In genomic region chr2:219229375-219230200, GRCh38 we compare ENCODE assay signal across 8 cellular contexts. TPM values are rescaled to one million over a fixed set of nuclear protein-coding genes. Genes with fewer than 3 reads are reported as not detected.
A peak's percentile ranks its signal among the peaks of the same experiment; 100 is the strongest.
DNase-seq lines count a peak whose midpoint lies in the region; ATAC-seq and TF ChIP-seq lines count a peak whose summit lies in the region.

A gene with protein sequence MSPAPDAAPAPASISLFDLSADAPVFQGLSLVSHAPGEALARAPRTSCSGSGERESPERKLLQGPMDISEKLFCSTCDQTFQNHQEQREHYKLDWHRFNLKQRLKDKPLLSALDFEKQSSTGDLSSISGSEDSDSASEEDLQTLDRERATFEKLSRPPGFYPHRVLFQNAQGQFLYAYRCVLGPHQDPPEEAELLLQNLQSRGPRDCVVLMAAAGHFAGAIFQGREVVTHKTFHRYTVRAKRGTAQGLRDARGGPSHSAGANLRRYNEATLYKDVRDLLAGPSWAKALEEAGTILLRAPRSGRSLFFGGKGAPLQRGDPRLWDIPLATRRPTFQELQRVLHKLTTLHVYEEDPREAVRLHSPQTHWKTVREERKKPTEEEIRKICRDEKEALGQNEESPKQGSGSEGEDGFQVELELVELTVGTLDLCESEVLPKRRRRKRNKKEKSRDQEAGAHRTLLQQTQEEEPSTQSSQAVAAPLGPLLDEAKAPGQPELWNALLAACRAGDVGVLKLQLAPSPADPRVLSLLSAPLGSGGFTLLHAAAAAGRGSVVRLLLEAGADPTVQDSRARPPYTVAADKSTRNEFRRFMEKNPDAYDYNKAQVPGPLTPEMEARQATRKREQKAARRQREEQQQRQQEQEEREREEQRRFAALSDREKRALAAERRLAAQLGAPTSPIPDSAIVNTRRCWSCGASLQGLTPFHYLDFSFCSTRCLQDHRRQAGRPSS (plus strand): TSS chr2:219229806. CDS start chr2:219230258, 452 bp downstream.
Gene ATG9A (minus strand): TSS chr2:219229636. CDS start chr2:219228024, 1,612 bp downstream.

- H3K27ac ChIP-seq in heart right ventricle (peak within 1 kb of the TSS; percentile 89 to 99 (median 96)), upper lobe of right lung (peak within 1 kb of the TSS; percentile 88)

- DNase-seq in GM13977 (ENCODE audit: low spot score) (peak; percentile 99), NCI-H1694 (lab: John Stamatoyannopoulos, UW) (peak; percentile 98), amniotic stem cell (lab: John Stamatoyannopoulos, UW) (peak; percentile 99), heart right ventricle (peak; percentile 98 to 99), posterior vena cava (ENCODE audit: low spot score) (peak; percentile 99), upper lobe of right lung (peak; percentile 99)

- no peaks in the 10 kb centered on the region for H3K9me3 Mint-ChIP-seq in T-helper 1 cell treated with Interleukin-12 subunit alpha and Interleukin-12 subunit beta and Interleukin-4 antibody, amounts not matched to agents 30 μg/mL and 1 μg/mL, for 36 hours

- H3K4me1 ChIP-seq in heart right ventricle, result peaks cover 15 to 49% (median 32%) of the 10 kb centered on the region in 9 donors
- peaks cover 27% of the 10 kb centered on the region for H3K4me1 ChIP-seq in upper lobe of right lung

- no peaks in the 10 kb centered on the region for H3K9me3 ChIP-seq in heart right ventricle
- no peaks in the 10 kb centered on the region for H3K9me3 ChIP-seq in upper lobe of right lung

- TF ChIP-seq CTCF in GM13977 (IDR thresholded peaks at IDR 0.05; ENCODE audit: extremely low read depth, insufficient read depth, missing control alignments) (no peak), heart right ventricle (IDR thresholded peaks at IDR 0.05) (no peak), upper lobe of right lung (IDR thresholded peaks at IDR 0.05) (no peak)

- H3K4me3 ChIP-seq in heart right ventricle (peak within 1 kb of the TSS; percentile 73 to 91 (median 82)), upper lobe of right lung (peak within 1 kb of the TSS; percentile 74)

- peak; percentile 97 for ATAC-seq in HG02884 (IDR thresholded peaks at IDR 0.05; ENCODE audit: unreplicated experiment)
- ATAC-seq in heart right ventricle, result peak; percentile 98 to 99 (median 99)
- ATAC-seq in upper lobe of right lung, result peak; percentile 98

- intact Hi-C loops in heart right ventricle (cut with DNase I), result loop anchor here in 4 of 10 donors (1.0 to 10.0 kb wide), 5 partner anchors 49 to 68 kb away; partner anchors contain the start of genes DNAJB2 (in 2 of the 4) and RETREG2 (in 1 of the 4)
- intact Hi-C loops in posterior vena cava (cut with DNase I), result no loop called here
- intact Hi-C loops in upper lobe of right lung (cut with DNase I), result loop anchor here (10.0 kb wide), 1 partner anchor 55 kb away; the partner anchor contains the start of genes CNPPD1, RETREG2 and SLC23A3

- H3K4me3 Mint-ChIP-seq in T-helper 1 cell treated with Interleukin-12 subunit alpha and Interleukin-12 subunit beta and Interleukin-4 antibody, amounts not matched to agents 30 μg/mL and 1 μg/mL, for 36 hours, result peak within 1 kb of the TSS; percentile 95

- peaks cover 49% of the 10 kb centered on the region for H3K4me1 Mint-ChIP-seq in T-helper 1 cell treated with Interleukin-12 subunit alpha and Interleukin-12 subunit beta and Interleukin-4 antibody, amounts not matched to agents 30 μg/mL and 1 μg/mL, for 36 hours (ENCODE audit: low read depth)

- no peaks in the 10 kb centered on the region for H3K27me3 Mint-ChIP-seq in T-helper 1 cell treated with Interleukin-12 subunit alpha and Interleukin-12 subunit beta and Interleukin-4 antibody, amounts not matched to agents 30 μg/mL and 1 μg/mL, for 36 hours (ENCODE audit: low read depth)

- in situ Hi-C loops in GM13977 (cut with MboI; ENCODE audit: low pct_unique_long_range_greater_than_20kb, low sequenced_read_pairs, unreplicated experiment), result no loop called here

- H3K27ac Mint-ChIP-seq in T-helper 1 cell treated with Interleukin-12 subunit alpha and Interleukin-12 subunit beta and Interleukin-4 antibody, amounts not matched to agents 30 μg/mL and 1 μg/mL, for 36 hours, result peak within 1 kb of the TSS; percentile 97

- H3K36me3 ChIP-seq in heart right ventricle, result peaks cover 4 to 65% (median 41%) of the 10 kb centered on the region in 9 donors
- H3K36me3 ChIP-seq in upper lobe of right lung, result peaks cover 57% of the 10 kb centered on the region

- WGBS in heart right ventricle, 2 donors, result 0% methylated on average over 73 of the region's 73 CpGs

- peaks cover 45% of the 10 kb centered on the region for H3K36me3 Mint-ChIP-seq in T-helper 1 cell treated with Interleukin-12 subunit alpha and Interleukin-12 subunit beta and Interleukin-4 antibody, amounts not matched to agents 30 μg/mL and 1 μg/mL, for 36 hours (ENCODE audit: low read depth)

- H3K27me3 ChIP-seq in heart right ventricle (no peaks in the 10 kb centered on the region), upper lobe of right lung (no peaks in the 10 kb centered on the region)

RNA-seq across cellular contexts. Expression of the first gene that starts in this region (rescaled TPM):
- total RNA-seq in heart right ventricle, result 10 to 100 TPM; 16.4 to 36.8 (median 25.5) TPM
- polyA plus RNA-seq in heart right ventricle, result 10 to 100 TPM; 12.7 to 44.7 TPM
- 10 to 100 TPM; 11.5 to 24.2 TPM for total RNA-seq in posterior vena cava
- total RNA-seq in upper lobe of right lung, result 37.6 TPM

RNA-seq across cellular contexts. Expression of gene ATG9A, which starts in this region (rescaled TPM):
- total RNA-seq in heart right ventricle (100 to 1,000 TPM in 1 of 10 donors, 10 to 100 TPM in 9; 64.5 to 103 (median 76.4) TPM), posterior vena cava (10 to 100 TPM; 28.5 to 38.5 TPM), upper lobe of right lung (48.2 TPM)
- polyA plus RNA-seq in heart right ventricle, result 10 to 100 TPM; 14.1 to 79.4 TPM

Comparison
In these comparisons a context has a peak if more than half of its experiments do, and no peak if none do; other contexts are left out.
1. Peak in every context shown above with its lines: DNase-seq, ATAC-seq, H3K4me3 ChIP-seq and H3K27ac ChIP-seq.